Comparison of ENCODE assay signal across 22 cellular contexts in the genomic region with DNA sequence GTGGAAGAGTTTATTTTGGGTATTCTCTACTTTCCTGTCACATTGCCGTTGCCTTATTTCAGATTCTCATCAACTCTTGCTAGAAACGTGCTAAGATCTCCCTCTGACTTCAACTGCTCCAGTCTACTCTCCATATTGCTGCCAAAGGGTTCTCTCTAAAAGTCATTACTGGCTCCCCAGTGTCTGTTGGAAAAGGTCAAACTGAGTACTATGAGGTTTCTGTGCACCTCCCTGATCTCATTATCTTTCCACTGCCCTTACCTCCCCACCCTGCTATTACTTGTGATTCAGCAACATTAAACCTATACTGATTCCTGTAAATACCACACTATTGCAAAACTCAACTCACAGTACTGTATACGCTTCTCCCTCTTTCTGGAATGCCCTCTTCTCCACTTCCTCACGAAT. TPM values are rescaled to one million over a fixed set of nuclear protein-coding genes. Genes with fewer than 3 reads are reported as not detected.
A peak's percentile ranks its signal among the peaks of the same experiment; 100 is the strongest.
DNase-seq lines count a peak whose midpoint lies in the region; ATAC-seq and TF ChIP-seq lines count a peak whose summit lies in the region.
"Had no signal": no experiment of that assay in that cellular context is flagged by ENCODE, and none has a peak within 500 bp of the region (broad histone marks: within the 10 kb centered on the region; RNA-seq: fewer than 3 reads in every experiment).

No MANE protein-coding gene starts in this region.

- no peaks in the 10 kb centered on the region for H3K27me3 ChIP-seq in smooth muscle cell (ENCODE audit: low read depth)
- H3K27me3 ChIP-seq: adrenal gland, sigmoid colon, tibial nerve had no signal

- H3K4me1 ChIP-seq in smooth muscle cell (ENCODE audit: low read depth) = peaks cover 12% of the 10 kb centered on the region

- H3K27ac ChIP-seq in smooth muscle cell (ENCODE audit: low read depth) = no peak overlapping the region
- H3K27ac ChIP-seq: adrenal gland, sigmoid colon, tibial nerve had no signal

- no peak overlapping the region for H3K4me2 ChIP-seq in smooth muscle cell

- H3K9me3 ChIP-seq in smooth muscle cell (replicated peaks; ENCODE audit: low read depth) = no peaks in the 10 kb centered on the region
- H3K9me3 ChIP-seq: adrenal gland, sigmoid colon, tibial nerve had no signal

- ATAC-seq in activated CD4-positive, alpha-beta T cell treated with anti-CD3 and anti-CD28 coated beads for 36 hours = no peak

- intact Hi-C loops in activated CD4-positive, alpha-beta T cell treated with anti-CD3 and anti-CD28 coated beads for 36 hours (cut with DNase I, micrococcal nuclease) = loop anchor here (5.0 to 10.0 kb wide), 4 partner anchors 395 to 635 kb away; a partner anchor contains a TSS
- intact Hi-C loops in dendritic cell treated with granulocyte-macrophage colony-stimulating factor and Interleukin-4, amounts not matched to agents 40 ng/mL and 50 ng/mL, for 4 days (cut with micrococcal nuclease) = no loop called here

- H4K20me1 ChIP-seq in smooth muscle cell (ENCODE audit: low read depth) = peaks cover 16% of the 10 kb centered on the region

- H2AFZ ChIP-seq in smooth muscle cell (ENCODE audit: low read depth) = peak overlapping the region; percentile 61

- H3K4me1 Mint-ChIP-seq in activated CD4-positive, alpha-beta T cell treated with anti-CD3 and anti-CD28 coated beads for 36 hours = peaks cover 53% of the 10 kb centered on the region
- H3K4me1 Mint-ChIP-seq in dendritic cell treated with granulocyte-macrophage colony-stimulating factor and Interleukin-4, amounts not matched to agents 40 ng/mL and 50 ng/mL, for 4 days (ENCODE audit: low read depth) = peaks cover 41% of the 10 kb centered on the region

- H3K36me3 Mint-ChIP-seq in activated CD4-positive, alpha-beta T cell treated with anti-CD3 and anti-CD28 coated beads for 36 hours (ENCODE audit: low read depth) = peaks cover 24% of the 10 kb centered on the region
- H3K36me3 Mint-ChIP-seq in dendritic cell treated with granulocyte-macrophage colony-stimulating factor and Interleukin-4, amounts not matched to agents 40 ng/mL and 50 ng/mL, for 4 days (ENCODE audit: low read depth) = peaks cover 24% of the 10 kb centered on the region

- no peak overlapping the region for H3K9ac ChIP-seq in smooth muscle cell (ENCODE audit: low read depth)

- H3K27me3 Mint-ChIP-seq in activated CD4-positive, alpha-beta T cell treated with anti-CD3 and anti-CD28 coated beads for 36 hours = no peaks in the 10 kb centered on the region
- no peaks in the 10 kb centered on the region for H3K27me3 Mint-ChIP-seq in dendritic cell treated with granulocyte-macrophage colony-stimulating factor and Interleukin-4, amounts not matched to agents 40 ng/mL and 50 ng/mL, for 4 days

- TF ChIP-seq CTCF in smooth muscle cell (IDR thresholded peaks at IDR 0.05; ENCODE audit: borderline replicate concordance, insufficient read depth, poor library complexity, severe bottlenecking) = no peak

- POLR2A ChIA-PET in activated CD4-positive, alpha-beta T cell treated with anti-CD3 and anti-CD28 coated beads for 36 hours (lab: Charles Lee) = no interaction called here

- H3K9me3 Mint-ChIP-seq in activated CD4-positive, alpha-beta T cell treated with anti-CD3 and anti-CD28 coated beads for 36 hours (ENCODE audit: low read depth) = no peaks in the 10 kb centered on the region
- H3K9me3 Mint-ChIP-seq in dendritic cell treated with granulocyte-macrophage colony-stimulating factor and Interleukin-4, amounts not matched to agents 40 ng/mL and 50 ng/mL, for 4 days = no peaks in the 10 kb centered on the region
- H3K9me3 Mint-ChIP-seq: CD14-positive monocyte had no signal

- no peak for DNase-seq in activated CD4-positive, alpha-beta T cell treated with anti-CD3 and anti-CD28 coated beads for 36 hours
- no peak for DNase-seq in activated CD4-positive, alpha-beta T cell treated with anti-CD3 and anti-CD28 coated beads for 48 hours
- DNase-seq in OCI-M1 (lab: John Stamatoyannopoulos, UW) = peak; percentile 71
- no peak for DNase-seq in smooth muscle cell (lab: John Stamatoyannopoulos, UW; ENCODE audit: unreplicated experiment)
- DNase-seq in anterior cingulate cortex (lab: John Stamatoyannopoulos, UW) = no peak
- DNase-seq in NCI-H187 treated with DMSO at 0.1 percent for 48 hours (lab: John Stamatoyannopoulos, UW) = no peak
- DNase-seq in H4 (ENCODE audit: low spot score) = no peak
- DNase-seq: activated CD4-positive, alpha-beta T cell treated with anti-CD3 and anti-CD28 coated beads, Interleukin-2, amount 50 U/mL, for 1 hour; activated T-cell treated with anti-CD3 and anti-CD28 coated beads, Interleukin-2, amount 50 U/mL, for 1 hour; adrenal gland; NCI-H2029; NCI-H526 treated with DMSO at 0.1 percent for 48 hours; sigmoid colon; stimulated activated CD4-positive, alpha-beta T cell treated with anti-CD3 and anti-CD28 coated beads, Interleukin-4, amount 100 ng/mL, for 1 hour had no signal

- CTCF ChIA-PET in activated CD4-positive, alpha-beta T cell treated with anti-CD3 and anti-CD28 coated beads for 36 hours (lab: Charles Lee) = no interaction called here

- peaks cover 28% of the 10 kb centered on the region for H3K79me2 ChIP-seq in smooth muscle cell (ENCODE audit: low read depth)

- peak overlapping the region; percentile 5 for H3K27ac Mint-ChIP-seq in activated CD4-positive, alpha-beta T cell treated with anti-CD3 and anti-CD28 coated beads for 36 hours
- peak overlapping the region; percentile 29 for H3K27ac Mint-ChIP-seq in dendritic cell treated with granulocyte-macrophage colony-stimulating factor and Interleukin-4, amounts not matched to agents 40 ng/mL and 50 ng/mL, for 4 days
- H3K27ac Mint-ChIP-seq: CD14-positive monocyte had no signal

- WGBS in smooth muscle cell (ENCODE audit: low lambda C conversion rate) = 78% methylated on average over 4 of the region's 4 CpGs

- no peaks in the 10 kb centered on the region for H3F3A ChIP-seq in smooth muscle cell (ENCODE audit: low read depth)

- peak overlapping the region; percentile 92 for H3K4me3 Mint-ChIP-seq in activated CD4-positive, alpha-beta T cell treated with anti-CD3 and anti-CD28 coated beads for 36 hours
- no peak overlapping the region for H3K4me3 Mint-ChIP-seq in dendritic cell treated with granulocyte-macrophage colony-stimulating factor and Interleukin-4, amounts not matched to agents 40 ng/mL and 50 ng/mL, for 4 days
- H3K4me3 Mint-ChIP-seq: CD14-positive monocyte had no signal

- no peak overlapping the region for H3K4me3 ChIP-seq in smooth muscle cell
- H3K4me3 ChIP-seq: adrenal gland, sigmoid colon, tibial nerve had no signal

- no peaks in the 10 kb centered on the region for H3K36me3 ChIP-seq in smooth muscle cell (ENCODE audit: low read depth)
- H3K36me3 ChIP-seq: adrenal gland, sigmoid colon, tibial nerve had no signal

RNA-seq across cellular contexts. Expression of a gene that starts 1.9 kb away (rescaled TPM):
- 10 to 100 TPM; 11.5 to 12.9 TPM for total RNA-seq in activated CD4-positive, alpha-beta T cell treated with anti-CD3 and anti-CD28 coated beads for 36 hours
- total RNA-seq in smooth muscle cell = 38.2 and 45.9 TPM in 2 replicates
- 18.9 and 19.7 TPM in 2 replicates for polyA plus RNA-seq in smooth muscle cell
- total RNA-seq in H4 (2014; rRNA removed; shearing (Covaris generic)) = 28.3 and 35.3 TPM in 2 replicates

RNA-seq across cellular contexts. Expression of a gene that starts 10.2 kb away (rescaled TPM):
- total RNA-seq in activated CD4-positive, alpha-beta T cell treated with anti-CD3 and anti-CD28 coated beads for 36 hours = not detected
- not detected in 2 replicates for total RNA-seq in smooth muscle cell
- polyA plus RNA-seq in smooth muscle cell = 0.06 TPM in 1 of 2 replicates, not detected in the other
- total RNA-seq in H4 (2014; rRNA removed; shearing (Covaris generic)) = not detected in 2 replicates
- total RNA-seq: Daoy; frontal cortex; liver; T-helper 1 cell treated with Interleukin-12 subunit alpha and Interleukin-12 subunit beta and Interleukin-4 antibody, amounts not matched to agents 30 ng/mL and 1 ng/mL, for 36 hours had no signal
- polyA plus RNA-seq: CD14-positive monocyte, liver had no signal

RNA-seq across cellular contexts. Expression of a gene that starts 41.1 kb away (rescaled TPM):
- total RNA-seq in activated CD4-positive, alpha-beta T cell treated with anti-CD3 and anti-CD28 coated beads for 36 hours = 1 to 10 TPM; 1.7 to 8.5 TPM
- total RNA-seq in smooth muscle cell = under 0.01 TPM in 1 of 2 replicates, not detected in the other
- 3.4 and 3.5 TPM in 2 replicates for polyA plus RNA-seq in smooth muscle cell
- not detected in 2 replicates for total RNA-seq in H4 (2014; rRNA removed; shearing (Covaris generic))
- total RNA-seq: cerebellum, frontal cortex, liver, sigmoid colon, tibial nerve had no signal
- polyA plus RNA-seq: adrenal gland, liver, sigmoid colon had no signal
